In the genomic region with DNA sequence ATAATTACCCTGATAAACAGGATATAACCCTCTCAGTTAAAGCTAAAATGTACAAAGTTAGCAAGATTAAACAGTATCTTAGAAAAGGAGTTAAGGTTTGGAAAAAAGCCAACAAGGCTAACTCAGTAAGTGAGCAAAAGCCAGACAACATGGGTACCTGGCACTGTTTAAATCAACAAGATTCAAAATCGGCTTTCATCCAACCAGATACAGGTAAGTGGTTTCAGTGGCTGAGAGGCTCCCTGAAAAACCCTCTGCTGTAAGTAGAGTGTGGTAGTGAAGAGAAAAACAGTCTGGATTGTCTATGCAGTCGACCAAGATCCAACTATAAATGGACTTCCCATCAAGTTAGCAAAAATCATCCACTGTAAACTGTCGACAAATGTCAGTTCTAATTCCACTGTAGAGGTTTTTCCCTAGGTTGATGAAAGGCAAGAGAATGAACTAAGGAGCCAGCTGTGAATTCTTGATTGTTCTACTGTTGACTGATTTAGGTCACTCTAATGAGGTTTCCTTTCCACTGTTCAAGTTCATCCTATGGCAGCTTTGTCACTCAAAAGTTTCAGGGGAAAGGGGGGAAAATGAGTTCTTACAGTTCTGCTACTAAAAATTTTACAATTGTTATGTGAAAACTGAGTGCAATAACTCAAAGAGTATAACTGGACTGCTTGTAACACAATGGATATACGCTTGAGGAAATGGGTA, we compare ENCODE assay signal across 1 cellular context.
TF ChIP-seq lines count a peak whose summit lies in the region.

No MANE protein-coding gene starts in this region.

TF ChIP-seq in GM23338, 12 proteins besides CTCF, POLR2A, EP300 and RAD21 (continued from another document):
- TF ChIP-seq POLR2AphosphoS5 (IDR thresholded peaks at IDR 0.05; ENCODE audit: low read depth), result no peak
- TF ChIP-seq STAT1 (IDR thresholded peaks at IDR 0.05; ENCODE audit: unreplicated experiment), result no peak
- TF ChIP-seq ZNF114 (CRISPR knock-in tag; IDR thresholded peaks at IDR 0.05), result no peak
